In the genomic region with DNA sequence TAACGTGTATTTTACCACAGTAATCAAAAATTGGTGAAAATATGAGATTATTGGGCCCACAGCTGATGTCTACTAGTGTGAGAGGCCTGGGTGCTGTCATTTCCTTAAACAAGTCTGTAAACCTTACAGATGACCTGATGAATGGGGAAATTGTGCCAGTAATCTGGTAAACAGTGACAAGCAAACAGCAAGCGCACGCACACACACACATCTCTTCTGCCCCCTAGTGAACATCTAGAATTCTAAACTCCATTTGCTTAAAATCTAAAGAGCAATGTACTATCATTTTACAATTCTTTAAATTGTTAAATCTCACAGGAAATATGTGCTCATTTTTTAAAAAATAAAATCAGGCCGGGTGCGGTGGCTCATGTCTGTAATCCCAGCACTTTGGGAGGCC, we compare ENCODE assay signal across 9 cellular contexts. TPM values are rescaled to one million over a fixed set of nuclear protein-coding genes. Genes with fewer than 3 reads are reported as not detected.
A peak's percentile ranks its signal among the peaks of the same experiment; 100 is the strongest.
DNase-seq lines count a peak whose midpoint lies in the region; ATAC-seq, FAIRE-seq and TF ChIP-seq lines count a peak whose summit lies in the region.
"Had no signal": no experiment of that assay in that cellular context is flagged by ENCODE, and none has a peak within 500 bp of the region (broad histone marks: within the 10 kb centered on the region; RNA-seq: fewer than 3 reads in every experiment).

No MANE protein-coding gene starts in this region.

- H4K8ac ChIP-seq in H1 (ENCODE audit: extremely low read depth, insufficient read depth, low read length), result no peak overlapping the region

- H4K91ac ChIP-seq in H1 (replicated peaks; ENCODE audit: insufficient read length, low read length), result no peak overlapping the region

- H3K14ac ChIP-seq in H1 (ENCODE audit: insufficient read length), result no peak overlapping the region

- no peak overlapping the region for H2BK20ac ChIP-seq in H1 (ENCODE audit: low read length)

- POLR2A ChIA-PET in HCT116 (lab: Charles Lee), result no interaction called here
- POLR2A ChIA-PET in H1 (lab: Charles Lee; ENCODE audit: partially characterized antibody), result interaction anchor here (0.7 kb wide), 2 partner anchors 75 to 160 kb away, joined by 3 to 5 read pairs; no protein-coding TSS in a partner anchor

- H3K36me3 ChIP-seq in HCT116 (ENCODE audit: control insufficient read depth in 1 of 2, insufficient read depth in 2 of 2, low read length in 2 of 2), result no peaks in the 10 kb centered on the region
- H3K36me3 ChIP-seq in H1 (ENCODE audit: control insufficient read depth in 2 of 4, insufficient read depth in 4 of 4, low read length in 3 of 4), result no peaks in the 10 kb centered on the region
- no peaks in the 10 kb centered on the region for H3K36me3 ChIP-seq in mucosa of descending colon (ENCODE audit: low read depth)

- no peak overlapping the region for H4K5ac ChIP-seq in H1 (ENCODE audit: insufficient read length, low read depth, low read length)

- H2AK5ac ChIP-seq in H1 (ENCODE audit: low read depth, low read length), result no peak overlapping the region

- H2BK120ac ChIP-seq in H1 (replicated peaks; ENCODE audit: low read depth, low read length), result no peak overlapping the region

- no peak overlapping the region for H3K23ac ChIP-seq in H1 (ENCODE audit: insufficient read length)

- H3K79me1 ChIP-seq in H1 (ENCODE audit: low read depth, low read length), result no peaks in the 10 kb centered on the region

- DNase-seq in COR-L47 (lab: John Stamatoyannopoulos, UW) (peak; percentile 32), HCT116 (ENCODE audit: low read depth, low spot score) (no peak), RKO (ENCODE audit: low spot score) (peak; percentile 82), H1 (ENCODE audit: low read depth in 1 of 2, low spot score in 2 of 2) (no peak), mucosa of descending colon (peak in 1 of 3 donors; percentile 31)

- H3K9me2 ChIP-seq in HCT116 (ENCODE audit: insufficient read depth), result no peaks in the 10 kb centered on the region

- 66% methylated on average over 5 of the region's 5 CpGs; no CpG with 5 or more reads in 1 of the 2 experiments for WGBS in H1 (ENCODE audit: extremely low coverage in 1 of 2, insufficient coverage in 1 of 2, insufficient read length in 1 of 2, insufficient replicate concordance in 2 of 2, low coverage in 1 of 2, low lambda C conversion rate in 2 of 2, missing lambda C conversion rate in 1 of 2), 2 experiments

- H3K4me2 ChIP-seq in HCT116 (ENCODE audit: low read length) (no peak overlapping the region), H1 (ENCODE audit: insufficient read depth in 1 of 2, low read depth in 2 of 2, low read length in 2 of 2) (no peak overlapping the region)

- H3K9me3 ChIP-seq in HCT116 (ENCODE audit: control insufficient read depth in 1 of 2, insufficient read depth in 1 of 2, low read depth in 1 of 2, low read length in 2 of 2), result no peaks in the 10 kb centered on the region
- H3K9me3 ChIP-seq in H1 (ENCODE audit: insufficient read depth in 2 of 2, low read depth in 1 of 2, low read length in 1 of 2), result no peaks in the 10 kb centered on the region
- H3K9me3 ChIP-seq in mucosa of descending colon, result no peaks in the 10 kb centered on the region

- no peak overlapping the region for H3K4ac ChIP-seq in H1 (replicated peaks; ENCODE audit: insufficient read length, low read depth, low read length)

- no peaks in the 10 kb centered on the region for H3K27me3 ChIP-seq in HCT116 (ENCODE audit: insufficient read depth, low read length)
- no peaks in the 10 kb centered on the region for H3K27me3 ChIP-seq in H1 (replicated peaks in 1 of 4; ENCODE audit: control insufficient read depth in 3 of 4, extremely low read depth in 1 of 4, insufficient read depth in 3 of 4, low read length in 3 of 4)

- H3K56ac ChIP-seq in H1 (replicated peaks; ENCODE audit: insufficient read length, low read depth, low read length), result no peak overlapping the region

- H3K4me1 ChIP-seq in HCT116 (ENCODE audit: control insufficient read depth in 1 of 2, insufficient read depth in 2 of 2, low read length in 2 of 2), result no peaks in the 10 kb centered on the region
- no peaks in the 10 kb centered on the region for H3K4me1 ChIP-seq in H1 (replicated peaks in 1 of 4; ENCODE audit: control insufficient read depth in 3 of 4, insufficient read depth in 4 of 4, low read length in 3 of 4)
- no peaks in the 10 kb centered on the region for H3K4me1 ChIP-seq in mucosa of descending colon (ENCODE audit: low read depth)

- H3K27ac ChIP-seq in HCT116 (ENCODE audit: low read depth, low read length) (no peak overlapping the region), H1 (ENCODE audit: low read depth, low read length) (no peak overlapping the region)
- H3K27ac ChIP-seq: SK-N-MC had no signal

- H2BK5ac ChIP-seq in H1 (ENCODE audit: low read depth, low read length), result no peak overlapping the region

- intact Hi-C loops in HCT116 (cut with micrococcal nuclease) (loop anchor here (1.0 kb wide), 1 partner anchor 156 kb away; no protein-coding TSS in a partner anchor), mucosa of descending colon (cut with DNase I, micrococcal nuclease) (loop anchor here in 1 of 2 donors (10.0 kb wide), 1 partner anchor 393 kb away; no protein-coding TSS in a partner anchor)

- TF ChIP-seq POLR2A in HCT116 (IDR thresholded peaks at IDR 0.05; ENCODE audit: borderline replicate concordance, extremely low read depth, insufficient read depth, insufficient read length), result no peak
- no peak for TF ChIP-seq POLR2A in H1 (IDR thresholded peaks at IDR 0.05; ENCODE audit: control extremely low read depth in 1 of 2, low read depth in 2 of 2, low read length in 2 of 2)
- TF ChIP-seq POLR2A in GM18505 (IDR thresholded peaks at IDR 0.05; ENCODE audit: borderline replicate concordance, extremely low read depth, insufficient read depth, insufficient read length), result no peak

- ATAC-seq in HCT116, result peak; percentile 65
- ATAC-seq in mucosa of descending colon, result peak; percentile 77
- ATAC-seq in HG03378 (IDR thresholded peaks at IDR 0.05; ENCODE audit: unreplicated experiment), result no peak
- ATAC-seq in HG02973 (IDR thresholded peaks at IDR 0.05; ENCODE audit: unreplicated experiment), result no peak
- no peak for ATAC-seq in GM18505 (IDR thresholded peaks at IDR 0.05; ENCODE audit: unreplicated experiment)

- no peak overlapping the region for H2BK12ac ChIP-seq in H1 (ENCODE audit: low read depth, low read length)

- CTCF ChIA-PET in HCT116 (lab: Charles Lee) (interaction anchor here (1.7 kb wide), 1 partner anchor 156 kb away, joined by 4 read pairs; no protein-coding TSS in a partner anchor), H1 (lab: Charles Lee; ENCODE audit: partially characterized antibody) (interaction anchor here (0.6 to 9.2 kb wide), 5 partner anchors 15 to 986 kb away, joined by 3 to 82 read pairs (median 4); no protein-coding TSS in a partner anchor)

- H3K9ac ChIP-seq in HCT116 (ENCODE audit: low read length) (no peak overlapping the region), H1 (replicated peaks in 1 of 4; ENCODE audit: extremely low read depth in 1 of 4, low read depth in 3 of 4, low read length in 3 of 4) (no peak overlapping the region)

- H3K23me2 ChIP-seq in H1 (ENCODE audit: low read depth, low read length), result no peaks in the 10 kb centered on the region

- peak; percentile 52 to 83 (median 59) for TF ChIP-seq CTCF in HCT116 (IDR thresholded peaks at IDR 0.05 in 2 of 3, conservative IDR thresholded peaks at IDR 0.05 in 1 of 3; ENCODE audit: borderline replicate concordance in 1 of 3, insufficient read depth in 1 of 3, low read depth in 2 of 3, low read length in 2 of 3)
- peak in 2 of 3 experiments; percentile 62; a peak in 3 of 4 replicates for TF ChIP-seq CTCF in H1 (IDR thresholded peaks at IDR 0.05; ENCODE audit: control extremely low read depth in 1 of 3, insufficient read depth in 1 of 3, low read depth in 1 of 3, low read length in 3 of 3)
- TF ChIP-seq CTCF in mucosa of descending colon (IDR thresholded peaks at IDR 0.05), result peak; percentile 27

- H3K79me2 ChIP-seq in HCT116 (ENCODE audit: insufficient read depth, low read length) (no peaks in the 10 kb centered on the region), H1 (ENCODE audit: control insufficient read depth in 1 of 2, insufficient read depth in 2 of 2, low read length in 2 of 2) (no peaks in the 10 kb centered on the region)

- TF ChIP-seq RAD21 in HCT116 (IDR thresholded peaks at IDR 0.05; ENCODE audit: low read depth), result peak; percentile 81
- TF ChIP-seq RAD21 in H1 (IDR thresholded peaks at IDR 0.05 in 1 of 2, conservative IDR thresholded peaks at IDR 0.05 in 1 of 2; ENCODE audit: low read depth in 2 of 2, low read length in 2 of 2), result peak; percentile 71 to 76

- FAIRE-seq in H1 (lab: Jason Lieb, UNC), result no peak

- RAD21 ChIA-PET in HCT116 (lab: Charles Lee; ENCODE audit: low non-redundant PET in 1 of 2, low total read pairs in 2 of 2, uncharacterized antibody in 2 of 2, unreplicated experiment in 2 of 2), result no interaction called here

- H2AFZ ChIP-seq in HCT116 (ENCODE audit: low read depth, low read length, poor library complexity, severe bottlenecking) (peak overlapping the region; percentile 94), H1 (ENCODE audit: low read length) (no peak overlapping the region)

- H4K20me1 ChIP-seq in HCT116 (ENCODE audit: insufficient read depth) (no peaks in the 10 kb centered on the region), H1 (replicated peaks in 1 of 2; ENCODE audit: control insufficient read depth in 1 of 2, insufficient read depth in 2 of 2, low read length in 2 of 2) (no peaks in the 10 kb centered on the region)

- TF ChIP-seq EP300 in H1 (IDR thresholded peaks at IDR 0.05; ENCODE audit: borderline replicate concordance in 1 of 2, low read depth in 2 of 2, low read length in 2 of 2), result no peak

- no TSS peak for BruUV-seq in HCT116 (replicated peaks; lab: Mats Ljungman, UMichigan)

- no peak overlapping the region for H3K18ac ChIP-seq in H1 (ENCODE audit: extremely low read depth, low read length)

- no peak overlapping the region for H2BK15ac ChIP-seq in H1 (ENCODE audit: low read length)

- H3K4me3 ChIP-seq in HCT116 (replicated peaks in 1 of 2; ENCODE audit: low read depth in 1 of 2, low read length in 2 of 2) (no peak overlapping the region), H1 (ENCODE audit: extremely low read depth in 1 of 4, insufficient read depth in 2 of 4, low read depth in 3 of 4, low read length in 4 of 4) (no peak overlapping the region), mucosa of descending colon (no peak overlapping the region)
- H3K4me3 ChIP-seq: SK-N-MC had no signal

RNA-seq across cellular contexts. Expression of a gene that starts 7.5 kb away (rescaled TPM):
- 43.0 TPM for total RNA-seq in HCT116 (2021; ENCODE audit: unreplicated experiment)
- polyA plus RNA-seq in HCT116 (2012), result 27.9 and 28.4 TPM in 2 replicates
- total RNA-seq in H1 (2021; fragmentation: NEBNext Ultra II Directional; extraction: Animal tissue kit (Norgen Biotek cat#: 25700)), result 73.8 and 78.9 TPM in 2 replicates
- polyA plus RNA-seq in H1 (2011; rRNA removed), result 29.7 and 38.2 TPM in 2 replicates
- 28.4 TPM for polyA plus RNA-seq in H1 (2011; cell fraction: cytosol; rRNA removed)
- polyA plus RNA-seq in H1 (2011; cell fraction: nucleus; rRNA removed), result 54.3 TPM
- 39.8 to 47.1 TPM (median 45.5 TPM) in 4 replicates for polyA plus RNA-seq in H1 (2012, experiment 1 of 2)
- 36.6 TPM for polyA plus RNA-seq in H1 (2012, experiment 2 of 2)
- 43.6 TPM for polyA plus RNA-seq in H1 (2013, experiment 1 of 2)
- polyA plus RNA-seq in H1 (2013, experiment 2 of 2), result 46.5 TPM
- polyA minus RNA-seq in H1 (2011; rRNA and poly(A)+ RNA removed), result 30.4 and 36.4 TPM in 2 replicates
- polyA minus RNA-seq in H1 (2011; cell fraction: cytosol; rRNA and poly(A)+ RNA removed), result 22.6 TPM
- polyA minus RNA-seq in H1 (2011; cell fraction: nucleus; rRNA and poly(A)+ RNA removed), result 22.7 TPM
- total RNA-seq in mucosa of descending colon, result 100 to 1,000 TPM in 1 of 3 donors, 10 to 100 TPM in 2; 67.1 to 103 (median 84.2) TPM

Comparison
In these comparisons a context has a peak if more than half of its experiments do, and no peak if none do; other contexts are left out.
1. DNase-seq: peak in COR-L47 (single experiment) and RKO (single experiment); none in HCT116 (single experiment) and H1 (0 of 2).
2. ATAC-seq: peak in HCT116 (single experiment) and mucosa of descending colon (single experiment); none in HG03378 (single experiment), HG02973 (single experiment) and GM18505 (single experiment).
3. Peak in every context shown above with its lines, with median percentiles within 50 percentile points of each other: CTCF ChIP-seq.